ENCODE assay signal across 8 cellular contexts in genomic region chr17:1644493-1645206, GRCh38. TPM values are rescaled to one million over a fixed set of nuclear protein-coding genes. Genes with fewer than 3 reads are reported as not detected.
DNase-seq lines count a peak whose midpoint lies in the region; ATAC-seq and TF ChIP-seq lines count a peak whose summit lies in the region.

No MANE protein-coding gene starts in this region.

- ATAC-seq in heart right ventricle = peak in 1 of 8 donors; percentile 18

- H3K36me3 Mint-ChIP-seq in activated CD4-positive, alpha-beta T cell treated with anti-CD3 and anti-CD28 coated beads, Interleukin-2, amount 10 ng/mL, durations not matched to agents 24 days and 14 days (ENCODE audit: low read depth) = peaks cover 5% of the 10 kb centered on the region

- peaks cover 27% of the 10 kb centered on the region for H3K4me1 Mint-ChIP-seq in activated CD4-positive, alpha-beta T cell treated with anti-CD3 and anti-CD28 coated beads, Interleukin-2, amount 10 ng/mL, durations not matched to agents 24 days and 14 days

- H3K27me3 Mint-ChIP-seq in activated CD4-positive, alpha-beta T cell treated with anti-CD3 and anti-CD28 coated beads, Interleukin-2, amount 10 ng/mL, durations not matched to agents 24 days and 14 days = no peaks in the 10 kb centered on the region

- peak; percentile 24 to 39 for DNase-seq in activated CD4-positive, alpha-beta T cell treated with anti-CD3 and anti-CD28 coated beads for 4 hours
- DNase-seq in activated CD4-positive, alpha-beta T cell treated with anti-CD3 and anti-CD28 coated beads for 1 hour = no peak
- peak; percentile 80 for DNase-seq in activated CD4-positive, alpha-beta T cell treated with anti-CD3 and anti-CD28 coated beads, Interleukin-2, amount 10 ng/mL, durations not matched to agents 24 days and 14 days
- peak in 1 of 2 donors; percentile 49 for DNase-seq in heart right ventricle
- peak; percentile 41 to 48 for DNase-seq in stimulated activated CD8-positive, alpha-beta memory T cell treated with anti-CD3 and anti-CD28 coated beads, Interleukin-7, amount 100 ng/mL, for 48 hours (ENCODE audit: extremely low read depth in 1 of 2, low read depth in 1 of 2)
- DNase-seq in BE2C = no peak
- DNase-seq in HPDE6-E6E7 (ENCODE audit: extremely low spot score) = no peak
- DNase-seq in HT-29 (ENCODE audit: low spot score) = no peak

- peak overlapping the region; percentile 33 to 68 (median 56) for H3K4me3 ChIP-seq in heart right ventricle
- no peak overlapping the region for H3K4me3 ChIP-seq in BE2C (ENCODE audit: low read depth, low read length)

- 57 to 60% methylated on average over 15 of the region's 15 CpGs for WGBS in heart right ventricle, 2 donors

- peak overlapping the region; percentile 88 for H3K4me3 Mint-ChIP-seq in activated CD4-positive, alpha-beta T cell treated with anti-CD3 and anti-CD28 coated beads, Interleukin-2, amount 10 ng/mL, durations not matched to agents 24 days and 14 days

- no peaks in the 10 kb centered on the region for H3K9me3 Mint-ChIP-seq in activated CD4-positive, alpha-beta T cell treated with anti-CD3 and anti-CD28 coated beads, Interleukin-2, amount 10 ng/mL, durations not matched to agents 24 days and 14 days

- H3K36me3 ChIP-seq in heart right ventricle (peaks cover 0 to 31% (median 0%) of the 10 kb centered on the region in 9 donors), BE2C (no peaks in the 10 kb centered on the region)

- H3K27ac ChIP-seq in heart right ventricle = peak overlapping the region; percentile 76 to 95 (median 89)

- H3K9me3 ChIP-seq in heart right ventricle (no peaks in the 10 kb centered on the region), BE2C (no peaks in the 10 kb centered on the region)

- H3K27me3 ChIP-seq in heart right ventricle (no peaks in the 10 kb centered on the region), BE2C (no peaks in the 10 kb centered on the region)

- peaks cover 36 to 70% (median 48%) of the 10 kb centered on the region in 9 donors for H3K4me1 ChIP-seq in heart right ventricle
- H3K4me1 ChIP-seq in BE2C = no peaks in the 10 kb centered on the region

- H3K27ac Mint-ChIP-seq in activated CD4-positive, alpha-beta T cell treated with anti-CD3 and anti-CD28 coated beads, Interleukin-2, amount 10 ng/mL, durations not matched to agents 24 days and 14 days = peak overlapping the region; percentile 92

- TF ChIP-seq CTCF in heart right ventricle (IDR thresholded peaks at IDR 0.05) (no peak), BE2C (IDR thresholded peaks at IDR 0.05; ENCODE audit: low read depth, low read length) (no peak)

- intact Hi-C loops in activated CD4-positive, alpha-beta T cell treated with anti-CD3 and anti-CD28 coated beads, Interleukin-2, amount 10 ng/mL, durations not matched to agents 24 days and 14 days (cut with micrococcal nuclease) = loop anchor here (5.0 kb wide), 1 partner anchor 388 kb away; the partner anchor contains the start of gene DPH1
- intact Hi-C loops in heart right ventricle (cut with DNase I) = loop anchor here in 7 of 10 donors (5.0 to 10.0 kb wide), 4 partner anchors 67 to 390 kb away; no protein-coding TSS in a partner anchor

RNA-seq across cellular contexts. Expression of gene SCARF1, which starts 0.9 kb away (rescaled TPM):
- 8.4 and 9.5 TPM in 2 replicates for total RNA-seq in activated CD4-positive, alpha-beta T cell treated with anti-CD3 and anti-CD28 coated beads, Interleukin-2, amount 10 ng/mL, durations not matched to agents 24 days and 14 days
- total RNA-seq in heart right ventricle = 10 to 100 TPM in 7 of 10 donors, 1 to 10 TPM in 3; 7.6 to 18.8 (median 13.2) TPM
- polyA plus RNA-seq in heart right ventricle = 10 to 100 TPM; 10.2 to 22.6 TPM
- polyA plus RNA-seq in BE2C (2012; ENCODE audit: insufficient read depth, insufficient read length, low read depth) = 0.17 TPM
- 0.89 and 1.3 TPM in 2 replicates for total RNA-seq in HT-29 (2014; rRNA removed; shearing (Covaris generic))

RNA-seq across cellular contexts. Expression of gene RILP, which starts 5.0 kb away (rescaled TPM):
- total RNA-seq in activated CD4-positive, alpha-beta T cell treated with anti-CD3 and anti-CD28 coated beads, Interleukin-2, amount 10 ng/mL, durations not matched to agents 24 days and 14 days = 7.3 and 11.4 TPM in 2 replicates
- total RNA-seq in heart right ventricle = 10 to 100 TPM; 54.0 to 87.8 (median 63.2) TPM
- 100 to 1,000 TPM in 1 of 2 donors, 10 to 100 TPM in 1; 47.5 to 152 TPM for polyA plus RNA-seq in heart right ventricle
- polyA plus RNA-seq in BE2C (2012; ENCODE audit: insufficient read depth, insufficient read length, low read depth) = 1.1 TPM
- total RNA-seq in HT-29 (2014; rRNA removed; shearing (Covaris generic)) = 13.1 and 13.3 TPM in 2 replicates

RNA-seq across cellular contexts. Expression of gene SLC43A2, which starts 16.0 kb away (rescaled TPM):
- 2.8 and 3.4 TPM in 2 replicates for total RNA-seq in activated CD4-positive, alpha-beta T cell treated with anti-CD3 and anti-CD28 coated beads, Interleukin-2, amount 10 ng/mL, durations not matched to agents 24 days and 14 days
- total RNA-seq in heart right ventricle = 10 to 100 TPM in 1 of 10 donors, 1 to 10 TPM in 9; 4.1 to 16.4 (median 7.0) TPM
- polyA plus RNA-seq in heart right ventricle = 1 to 10 TPM; 1.6 to 3.9 TPM
- 8.0 TPM for polyA plus RNA-seq in BE2C (2012; ENCODE audit: insufficient read depth, insufficient read length, low read depth)
- total RNA-seq in HT-29 (2014; rRNA removed; shearing (Covaris generic)) = 22.4 and 34.0 TPM in 2 replicates

RNA-seq across cellular contexts. Expression of gene PRPF8, which starts 40.0 kb away (rescaled TPM):
- total RNA-seq in activated CD4-positive, alpha-beta T cell treated with anti-CD3 and anti-CD28 coated beads, Interleukin-2, amount 10 ng/mL, durations not matched to agents 24 days and 14 days = 432 and 442 TPM in 2 replicates
- total RNA-seq in heart right ventricle = 100 to 1,000 TPM; 137 to 205 (median 179) TPM
- polyA plus RNA-seq in heart right ventricle = 100 to 1,000 TPM in 1 of 2 donors, 10 to 100 TPM in 1; 79.1 to 107 TPM
- polyA plus RNA-seq in BE2C (2012; ENCODE audit: insufficient read depth, insufficient read length, low read depth) = 679 TPM
- 92.7 and 92.8 TPM in 2 replicates for total RNA-seq in HT-29 (2014; rRNA removed; shearing (Covaris generic))

Comparison
In these comparisons a context has a peak if more than half of its experiments do, and no peak if none do; other contexts are left out.
1. DNase-seq: peak in activated CD4-positive, alpha-beta T cell treated with anti-CD3 and anti-CD28 coated beads for 4 hours (2 of 2), activated CD4-positive, alpha-beta T cell treated with anti-CD3 and anti-CD28 coated beads, Interleukin-2, amount 10 ng/mL, durations not matched to agents 24 days and 14 days (single experiment) and stimulated activated CD8-positive, alpha-beta memory T cell treated with anti-CD3 and anti-CD28 coated beads, Interleukin-7, amount 100 ng/mL, for 48 hours (2 of 2); none in activated CD4-positive, alpha-beta T cell treated with anti-CD3 and anti-CD28 coated beads for 1 hour (single experiment), BE2C (single experiment), HPDE6-E6E7 (single experiment) and HT-29 (single experiment).